Comparison of ENCODE assay signal across 1 cellular context in the genomic region with DNA sequence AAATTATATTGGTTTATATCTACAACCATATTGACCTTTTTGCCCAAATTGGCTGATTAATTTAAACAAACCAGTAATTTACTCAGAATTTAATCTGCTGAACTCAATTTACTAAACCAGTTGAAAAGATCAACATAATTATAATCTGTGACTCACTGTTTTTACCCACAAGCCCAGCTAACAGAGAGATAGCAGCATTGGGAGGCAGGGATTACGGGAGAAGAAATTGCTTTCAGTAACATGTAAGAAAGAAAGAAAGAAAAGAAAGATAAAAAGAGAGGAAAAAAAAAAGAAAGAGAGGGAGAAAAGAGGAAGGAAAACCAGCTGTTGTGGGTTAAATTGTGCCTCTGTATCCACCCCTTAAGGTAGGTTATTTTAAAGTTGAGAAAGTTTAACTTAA.
TF ChIP-seq lines count a peak whose summit lies in the region.

No MANE protein-coding gene starts in this region.

TF ChIP-seq in GM23338, 12 proteins besides CTCF, POLR2A, EP300 and RAD21 (continued from another document):
- no peak for TF ChIP-seq ZNF462 (CRISPR knock-in tag; IDR thresholded peaks at IDR 0.05)
- no peak for TF ChIP-seq STAT1 (IDR thresholded peaks at IDR 0.05; ENCODE audit: unreplicated experiment)
- no peak for TF ChIP-seq ZNF331 (CRISPR knock-in tag; IDR thresholded peaks at IDR 0.05; ENCODE audit: low read depth)
- no peak for TF ChIP-seq ZNF114 (CRISPR knock-in tag; IDR thresholded peaks at IDR 0.05)
- no peak for TF ChIP-seq EZH2phosphoT487 (IDR thresholded peaks at IDR 0.05; ENCODE audit: unreplicated experiment)
- TF ChIP-seq EZH2 (IDR thresholded peaks at IDR 0.05; ENCODE audit: low read depth, unreplicated experiment): no peak
- TF ChIP-seq POLR2AphosphoS5 (IDR thresholded peaks at IDR 0.05; ENCODE audit: low read depth): no peak
- TF ChIP-seq CREB1 (CRISPR knock-in tag; IDR thresholded peaks at IDR 0.05; ENCODE audit: low read depth): no peak
